16 cellular contexts compared by ENCODE assay signal in the genomic region with DNA sequence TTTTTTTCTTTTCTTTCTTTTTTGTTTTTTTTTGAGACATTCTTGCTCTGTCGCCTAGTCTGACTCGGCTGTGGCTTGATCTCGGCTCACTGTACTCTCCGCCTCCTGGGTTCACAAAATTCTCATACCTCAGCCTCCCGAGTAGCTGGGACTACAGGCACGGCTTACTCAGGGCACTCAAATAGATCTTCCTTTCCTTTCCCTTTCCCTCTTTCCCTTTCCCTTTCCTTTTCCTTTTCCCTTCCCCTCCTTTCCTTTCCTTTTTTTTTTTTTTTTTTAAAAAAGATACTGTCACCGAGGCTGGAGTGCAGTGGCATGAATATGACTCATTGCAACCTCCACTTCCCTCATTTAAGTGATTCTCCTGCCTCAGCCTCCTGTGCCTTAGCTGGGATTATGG.
DNase-seq lines count a peak whose midpoint lies in the region; ATAC-seq and TF ChIP-seq lines count a peak whose summit lies in the region.
"Had no signal": no experiment of that assay in that cellular context is flagged by ENCODE, and none has a peak within 500 bp of the region (broad histone marks: within the 10 kb centered on the region; RNA-seq: fewer than 3 reads in every experiment).

No MANE protein-coding gene starts in this region.

- H3K27me3 Mint-ChIP-seq in chondrocyte (ENCODE audit: low read depth) (no peaks in the 10 kb centered on the region), progenitor cell of endocrine pancreas (no peaks in the 10 kb centered on the region)
- H3K27me3 Mint-ChIP-seq in stimulated activated memory B cell treated with anti-CD40 and anti-IgM and Interleukin-4, amounts not matched to agents 10 μg/mL and 1 μg/mL and 100 μg/mL, for 72 hours, result no peaks in the 10 kb centered on the region
- H3K27me3 Mint-ChIP-seq: CD8-positive, alpha-beta memory T cell had no signal

- peak; percentile 29 for DNase-seq in EL
- DNase-seq in HT1080 (ENCODE audit: low read depth), result peak; percentile 29
- DNase-seq in chondrocyte (ENCODE audit: low spot score), result no peak
- DNase-seq in progenitor cell of endocrine pancreas (ENCODE audit: low spot score, unreplicated experiment), result no peak
- no peak for DNase-seq in NCI-H187 (lab: John Stamatoyannopoulos, UW)
- DNase-seq: CD8-positive, alpha-beta memory T cell; DMS 273 treated with DMSO at 0.1 percent for 48 hours; IMR-90; Kasumi-1; NCI-H1436 treated with DMSO at 0.1 percent for 48 hours; NCI-H2081 treated with DMSO at 0.1 percent for 48 hours; NCI-H524; Peyer's patch; SHP77 had no signal

- H3K36me3 Mint-ChIP-seq in chondrocyte (ENCODE audit: low read depth) (peaks cover 2% of the 10 kb centered on the region), progenitor cell of endocrine pancreas (ENCODE audit: insufficient read depth) (peaks cover 2% of the 10 kb centered on the region)
- H3K36me3 Mint-ChIP-seq in stimulated activated memory B cell treated with anti-CD40 and anti-IgM and Interleukin-4, amounts not matched to agents 10 μg/mL and 1 μg/mL and 100 μg/mL, for 72 hours, result peaks cover 37% of the 10 kb centered on the region

- no peak overlapping the region for H3K4me3 Mint-ChIP-seq in chondrocyte (ENCODE audit: unreplicated experiment)
- no peak overlapping the region for H3K4me3 Mint-ChIP-seq in progenitor cell of endocrine pancreas (ENCODE audit: low read depth)
- H3K4me3 Mint-ChIP-seq in stimulated activated memory B cell treated with anti-CD40 and anti-IgM and Interleukin-4, amounts not matched to agents 10 μg/mL and 1 μg/mL and 100 μg/mL, for 72 hours, result no peak overlapping the region
- H3K4me3 Mint-ChIP-seq: CD8-positive, alpha-beta memory T cell had no signal

- TF ChIP-seq CTCF in chondrocyte (IDR thresholded peaks at IDR 0.05) (no peak), progenitor cell of endocrine pancreas (IDR thresholded peaks at IDR 0.05; ENCODE audit: unreplicated experiment) (no peak)

- H3K4me1 Mint-ChIP-seq in chondrocyte (ENCODE audit: low read depth) (peaks cover 31% of the 10 kb centered on the region), progenitor cell of endocrine pancreas (ENCODE audit: low read depth) (peaks cover 9% of the 10 kb centered on the region)
- no peaks in the 10 kb centered on the region for H3K4me1 Mint-ChIP-seq in stimulated activated memory B cell treated with anti-CD40 and anti-IgM and Interleukin-4, amounts not matched to agents 10 μg/mL and 1 μg/mL and 100 μg/mL, for 72 hours

- no peak for ATAC-seq in stimulated activated memory B cell treated with anti-CD40 and anti-IgM and Interleukin-4, amounts not matched to agents 10 μg/mL and 1 μg/mL and 100 μg/mL, for 72 hours
- no peak for ATAC-seq in GM21447 (IDR thresholded peaks at IDR 0.05; ENCODE audit: unreplicated experiment)

- H3K9me3 Mint-ChIP-seq in chondrocyte (ENCODE audit: low read depth) (no peaks in the 10 kb centered on the region), progenitor cell of endocrine pancreas (ENCODE audit: low read depth) (no peaks in the 10 kb centered on the region)
- no peaks in the 10 kb centered on the region for H3K9me3 Mint-ChIP-seq in stimulated activated memory B cell treated with anti-CD40 and anti-IgM and Interleukin-4, amounts not matched to agents 10 μg/mL and 1 μg/mL and 100 μg/mL, for 72 hours
- H3K9me3 Mint-ChIP-seq: CD8-positive, alpha-beta memory T cell had no signal

- H3K27ac Mint-ChIP-seq in chondrocyte (ENCODE audit: unreplicated experiment) (peak overlapping the region; percentile 64), progenitor cell of endocrine pancreas (peak overlapping the region; percentile 78)
- H3K27ac Mint-ChIP-seq in stimulated activated memory B cell treated with anti-CD40 and anti-IgM and Interleukin-4, amounts not matched to agents 10 μg/mL and 1 μg/mL and 100 μg/mL, for 72 hours, result no peak overlapping the region

Comparison
In these comparisons a context has a peak if more than half of its experiments do, and no peak if none do; other contexts are left out.
1. DNase-seq: peak in EL (single experiment) and HT1080 (single experiment); none in chondrocyte (single experiment), progenitor cell of endocrine pancreas (single experiment) and NCI-H187 (0 of 2).